8 cellular contexts compared by ENCODE assay signal in the genomic region with DNA sequence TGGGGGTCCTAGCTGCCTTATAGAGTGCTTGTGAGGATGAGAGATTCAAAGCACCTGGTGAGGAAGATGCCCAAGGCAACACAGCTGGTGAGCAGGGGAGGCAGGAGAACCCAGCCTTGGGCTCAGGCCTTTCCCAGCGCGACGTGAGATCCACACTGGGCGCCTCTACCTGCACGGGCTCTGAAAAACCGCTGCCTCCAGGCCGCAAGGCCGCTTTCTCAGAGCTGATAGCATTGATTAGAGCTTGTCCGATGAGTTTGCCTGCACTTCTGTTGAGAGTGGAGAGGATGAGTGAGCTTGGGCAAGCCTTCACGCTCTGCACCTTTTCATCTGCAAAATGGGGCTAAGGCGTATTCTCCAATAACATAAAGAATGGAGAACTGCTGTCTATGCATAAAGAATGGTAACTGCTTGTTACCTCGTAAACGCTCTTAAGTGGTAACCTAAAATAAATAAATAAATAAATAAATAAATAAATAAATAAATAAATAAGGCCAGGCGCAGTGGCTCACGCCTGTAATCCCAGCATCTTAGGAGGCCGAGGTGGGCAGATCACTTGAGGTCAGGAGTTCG. TPM values are rescaled to one million over a fixed set of nuclear protein-coding genes. Genes with fewer than 3 reads are reported as not detected.
A peak's percentile ranks its signal among the peaks of the same experiment; 100 is the strongest.
DNase-seq lines count a peak whose midpoint lies in the region; ATAC-seq and TF ChIP-seq lines count a peak whose summit lies in the region.

No MANE protein-coding gene starts in this region.

- no peak overlapping the region for H3K9ac ChIP-seq in neuronal stem cell (ENCODE audit: low read depth, low read length, poor library complexity)

- no peak overlapping the region for H2BK12ac ChIP-seq in neuronal stem cell (ENCODE audit: low read length)

- H3K4me1 ChIP-seq in neuronal stem cell (ENCODE audit: control insufficient read depth in 2 of 2, insufficient read depth in 1 of 2, low read depth in 1 of 2, low read length in 2 of 2) (peaks cover 0 to 6% of the 10 kb centered on the region in 2 donors), prostate gland (replicated peaks) (no peaks in the 10 kb centered on the region)

- no peak overlapping the region for H4K91ac ChIP-seq in neuronal stem cell (ENCODE audit: low read depth, low read length, poor library complexity)

- no peaks in the 10 kb centered on the region for H3K79me1 ChIP-seq in neuronal stem cell (ENCODE audit: low read depth, low read length)

- peak; percentile 9 for DNase-seq in EL
- peak; percentile 11 for DNase-seq in NCI-H69 (lab: John Stamatoyannopoulos, UW)
- DNase-seq in ecto neural progenitor cell (ENCODE audit: low spot score), result peak; percentile 54
- DNase-seq in neuronal stem cell (ENCODE audit: low spot score), result peak; percentile 5
- no peak for DNase-seq in hepatic stellate cell (ENCODE audit: low spot score)
- DNase-seq in prostate gland (ENCODE audit: low spot score), result no peak

- H3K4ac ChIP-seq in neuronal stem cell (ENCODE audit: low read length), result no peak overlapping the region

- H3K23ac ChIP-seq in neuronal stem cell (ENCODE audit: low read depth, low read length, poor library complexity), result peak overlapping the region; percentile 75

- peak overlapping the region; percentile 6 for H2AK5ac ChIP-seq in neuronal stem cell (ENCODE audit: low read depth, low read length)

- intact Hi-C loops in prostate gland (cut with DNase I), result no loop called here

- no peak overlapping the region for H3K14ac ChIP-seq in neuronal stem cell (ENCODE audit: low read length)

- no peak overlapping the region for H3K27ac ChIP-seq in neuronal stem cell (replicated peaks; ENCODE audit: low read length)
- H3K27ac ChIP-seq in prostate gland, result no peak overlapping the region

- peak overlapping the region; percentile 55 to 99 for H3K4me3 ChIP-seq in neuronal stem cell (ENCODE audit: low read length in 2 of 2)
- H3K4me3 ChIP-seq in prostate gland, result peak overlapping the region in 1 of 2 donors; percentile 64

- H2AFZ ChIP-seq in neuronal stem cell (ENCODE audit: low read length), result peak overlapping the region; percentile 78

- H3K18ac ChIP-seq in neuronal stem cell (ENCODE audit: low read length), result no peak overlapping the region

- no peak overlapping the region for H4K8ac ChIP-seq in neuronal stem cell (ENCODE audit: low read depth, low read length)

- no peaks in the 10 kb centered on the region for H3K27me3 ChIP-seq in neuronal stem cell (ENCODE audit: control insufficient read depth in 3 of 3, insufficient read depth in 3 of 3, low read depth in 1 of 3, low read length in 3 of 3)
- no peaks in the 10 kb centered on the region for H3K27me3 ChIP-seq in prostate gland (replicated peaks; ENCODE audit: insufficient read depth)

- no CpG with 5 or more reads among the region's 17 CpGs for WGBS in neuronal stem cell (ENCODE audit: extremely low coverage in 2 of 2, insufficient read length in 2 of 2, insufficient replicate concordance in 1 of 2), 2 donors
- 66% methylated on average over 17 of the region's 17 CpGs for WGBS in prostate gland

- no peak overlapping the region for H2BK15ac ChIP-seq in neuronal stem cell (ENCODE audit: low read length)

- H2BK5ac ChIP-seq in neuronal stem cell (ENCODE audit: low read length), result no peak overlapping the region

- ATAC-seq in HG03457 (IDR thresholded peaks at IDR 0.05; ENCODE audit: unreplicated experiment) (no peak), HG03342 (IDR thresholded peaks at IDR 0.05; ENCODE audit: unreplicated experiment) (no peak)

- no peak for TF ChIP-seq POLR2A in prostate gland (IDR thresholded peaks at IDR 0.05)

- H2BK120ac ChIP-seq in neuronal stem cell (ENCODE audit: low read depth, low read length), result no peak overlapping the region

- peak overlapping the region; percentile 84 for H3K4me2 ChIP-seq in neuronal stem cell (ENCODE audit: insufficient read depth, low read length, poor library complexity, severe bottlenecking)

- H3K36me3 ChIP-seq in neuronal stem cell (replicated peaks in 1 of 2; ENCODE audit: control insufficient read depth in 2 of 2, insufficient read depth in 2 of 2, low read length in 2 of 2), result peaks cover 19 to 46% of the 10 kb centered on the region in 2 donors
- peaks cover 0 to 6% of the 10 kb centered on the region in 2 donors for H3K36me3 ChIP-seq in prostate gland

- H3K9me3 ChIP-seq in neuronal stem cell (replicated peaks in 1 of 2; ENCODE audit: control insufficient read depth in 2 of 2, insufficient read depth in 1 of 2, low read depth in 1 of 2, low read length in 2 of 2), result no peaks in the 10 kb centered on the region
- H3K9me3 ChIP-seq in prostate gland, result no peaks in the 10 kb centered on the region

- no peak for TF ChIP-seq CTCF in prostate gland (IDR thresholded peaks at IDR 0.05)

RNA-seq across cellular contexts. Expression of a gene that starts 0.9 kb away (rescaled TPM):
- 24.3 TPM for polyA plus RNA-seq in neuronal stem cell (2013, experiment 1 of 2)
- 22.1 TPM for polyA plus RNA-seq in neuronal stem cell (2013, experiment 2 of 2)
- total RNA-seq in prostate gland, result 10 to 100 TPM; 35.6 to 48.9 TPM

RNA-seq across cellular contexts. Expression of a gene that starts 25.3 kb away (rescaled TPM):
- polyA plus RNA-seq in neuronal stem cell (2013, experiment 1 of 2), result 156 TPM
- polyA plus RNA-seq in neuronal stem cell (2013, experiment 2 of 2), result 161 TPM
- total RNA-seq in prostate gland, result 100 to 1,000 TPM; 122 to 131 TPM

RNA-seq across cellular contexts. Expression of a gene that starts 49.4 kb away (rescaled TPM):
- 35.5 TPM for polyA plus RNA-seq in neuronal stem cell (2013, experiment 1 of 2)
- polyA plus RNA-seq in neuronal stem cell (2013, experiment 2 of 2), result 35.4 TPM
- total RNA-seq in prostate gland, result 100 to 1,000 TPM in 1 of 2 donors, 10 to 100 TPM in 1; 24.4 to 163 TPM

RNA-seq across cellular contexts. Expression of a gene that starts 55.5 kb away (rescaled TPM):
- polyA plus RNA-seq in neuronal stem cell (2013, experiment 1 of 2), result 17.2 TPM
- 17.4 TPM for polyA plus RNA-seq in neuronal stem cell (2013, experiment 2 of 2)
- total RNA-seq in prostate gland, result 10 to 100 TPM; 14.4 to 35.1 TPM

Comparison
In these comparisons a context has a peak if more than half of its experiments do, and no peak if none do; other contexts are left out.
1. DNase-seq: peak in EL (single experiment), NCI-H69 (single experiment), ecto neural progenitor cell (single experiment) and neuronal stem cell (single experiment); none in hepatic stellate cell (single experiment) and prostate gland (single experiment).